9 cellular contexts compared by ENCODE assay signal in the genomic region with DNA sequence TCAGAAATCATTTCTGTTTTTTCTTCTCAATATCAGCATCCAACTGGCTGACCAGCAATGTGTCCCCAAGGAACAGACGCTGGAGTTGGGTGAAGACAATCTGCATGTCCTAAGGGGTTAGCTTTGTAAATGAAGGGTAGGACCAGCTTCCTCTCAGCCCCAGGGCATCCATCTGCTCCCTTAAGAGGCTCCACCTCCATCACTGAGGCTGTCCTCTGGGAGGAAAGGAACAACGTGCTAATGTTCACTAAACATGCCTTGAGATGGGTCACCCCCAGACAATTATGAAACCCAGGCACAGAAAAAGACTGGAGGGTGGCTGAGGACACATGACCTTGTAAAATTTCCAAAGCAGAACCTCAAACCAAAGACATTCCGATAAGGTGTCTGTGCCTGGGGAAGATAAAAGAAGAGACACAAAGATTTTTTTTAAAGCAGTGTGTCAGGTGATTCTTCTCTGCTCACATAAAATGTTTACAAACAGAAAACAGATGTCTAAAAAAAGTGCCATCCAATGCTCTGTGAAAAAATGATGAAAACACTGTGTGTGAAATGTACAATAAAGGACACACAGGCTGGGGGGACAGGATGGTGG. TPM values are rescaled to one million over a fixed set of nuclear protein-coding genes. Genes with fewer than 3 reads are reported as not detected.
A peak's percentile ranks its signal among the peaks of the same experiment; 100 is the strongest.
DNase-seq lines count a peak whose midpoint lies in the region; ATAC-seq and TF ChIP-seq lines count a peak whose summit lies in the region.
"Had no signal": no experiment of that assay in that cellular context is flagged by ENCODE, and none has a peak within 500 bp of the region (broad histone marks: within the 10 kb centered on the region; RNA-seq: fewer than 3 reads in every experiment).

No MANE protein-coding gene starts in this region.

- in situ Hi-C loops in G401 (cut with HindIII; ENCODE audit: low sequenced_read_pairs), result no loop called here

- H3K9ac ChIP-seq in duodenal mucosa (ENCODE audit: low read depth in 1 of 2, low read length in 2 of 2) (peak overlapping the region; percentile 70 to 92), neural progenitor cell (peak overlapping the region; percentile 51)

- H3K4me1 Mint-ChIP-seq in CD8-positive, alpha-beta T cell (ENCODE audit: low read depth), result peaks cover 71% of the 10 kb centered on the region
- peaks cover 22% of the 10 kb centered on the region for H3K4me1 Mint-ChIP-seq in neural progenitor cell

- intact Hi-C loops in CD8-positive, alpha-beta T cell (cut with DNase I, micrococcal nuclease), result loop anchor here (1.0 to 2.0 kb wide), 3 partner anchors 11 to 105 kb away; a partner anchor contains a TSS

- DNase-seq in CD8-positive, alpha-beta T cell, result no peak
- peak; percentile 47 for DNase-seq in NCI-H146 (lab: John Stamatoyannopoulos, UW)
- no peak for DNase-seq in neural progenitor cell (ENCODE audit: low spot score)
- DNase-seq in G401 (ENCODE audit: low spot score), result no peak
- no peak for DNase-seq in NK-92 treated with Interleukin-12 subunit alpha and Interleukin-12 subunit beta, amount 100 ng/mL, for 24 hours (lab: John Stamatoyannopoulos, UW)

- H4K20me1 ChIP-seq in neural progenitor cell (ENCODE audit: low read depth), result no peaks in the 10 kb centered on the region

- no peaks in the 10 kb centered on the region for H3K27me3 Mint-ChIP-seq in CD8-positive, alpha-beta T cell (ENCODE audit: low read depth)
- peaks cover 2% of the 10 kb centered on the region for H3K27me3 Mint-ChIP-seq in neural progenitor cell (ENCODE audit: insufficient read depth, low read depth)

- H3K4me3 ChIP-seq in CD8-positive, alpha-beta T cell (ENCODE audit: low read depth, low read length), result peak overlapping the region; percentile 82
- H3K4me3 ChIP-seq in duodenal mucosa (ENCODE audit: low read depth in 1 of 2, low read length in 2 of 2) (peak overlapping the region; percentile 82 to 88), neural progenitor cell (peak overlapping the region; percentile 59)

- no peaks in the 10 kb centered on the region for H3K9me3 Mint-ChIP-seq in CD8-positive, alpha-beta T cell
- H3K9me3 Mint-ChIP-seq in neural progenitor cell, result peaks cover 14% of the 10 kb centered on the region

- ATAC-seq in CD8-positive, alpha-beta T cell, result no peak
- ATAC-seq in HG02970 (IDR thresholded peaks at IDR 0.05; ENCODE audit: low FRiP score, unreplicated experiment), result no peak
- no peak for ATAC-seq in GM21515 (IDR thresholded peaks at IDR 0.05; ENCODE audit: unreplicated experiment)

- no peaks in the 10 kb centered on the region for H3K27me3 ChIP-seq in CD8-positive, alpha-beta T cell (ENCODE audit: insufficient read depth, low read length)
- H3K27me3 ChIP-seq in duodenal mucosa (ENCODE audit: control insufficient read depth in 1 of 2, insufficient read depth in 2 of 2, low read length in 2 of 2), result no peaks in the 10 kb centered on the region
- H3K27me3 ChIP-seq in neural progenitor cell, result no peaks in the 10 kb centered on the region

- H3K79me2 ChIP-seq in neural progenitor cell (ENCODE audit: low read depth), result peaks cover 48% of the 10 kb centered on the region

- H3K36me3 Mint-ChIP-seq in CD8-positive, alpha-beta T cell, result peaks cover 33% of the 10 kb centered on the region
- peaks cover 33% of the 10 kb centered on the region for H3K36me3 Mint-ChIP-seq in neural progenitor cell

- H2AFZ ChIP-seq in neural progenitor cell (replicated peaks), result no peak overlapping the region

- H3K36me3 ChIP-seq in CD8-positive, alpha-beta T cell (ENCODE audit: insufficient read depth, low read length), result no peaks in the 10 kb centered on the region
- H3K36me3 ChIP-seq in duodenal mucosa (ENCODE audit: control insufficient read depth in 1 of 2, insufficient read depth in 2 of 2, low read length in 2 of 2) (peaks cover 0 to 6% of the 10 kb centered on the region in 2 donors), neural progenitor cell (no peaks in the 10 kb centered on the region)

- no peak overlapping the region for H3K27ac ChIP-seq in CD8-positive, alpha-beta T cell (ENCODE audit: low read depth, low read length)
- H3K27ac ChIP-seq in duodenal mucosa (ENCODE audit: low read depth, low read length), result no peak overlapping the region
- no peak overlapping the region for H3K27ac ChIP-seq in neural progenitor cell

- H3K27ac Mint-ChIP-seq in CD8-positive, alpha-beta T cell, result peak overlapping the region; percentile 76
- H3K27ac Mint-ChIP-seq in neural progenitor cell, result no peak overlapping the region

- peaks cover 32% of the 10 kb centered on the region for H3K4me1 ChIP-seq in CD8-positive, alpha-beta T cell (ENCODE audit: insufficient read depth, low read length)
- H3K4me1 ChIP-seq in duodenal mucosa (ENCODE audit: control insufficient read depth in 1 of 2, insufficient read depth in 2 of 2, low read length in 2 of 2) (peaks cover 14 to 18% of the 10 kb centered on the region in 2 donors), neural progenitor cell (peaks cover 10% of the 10 kb centered on the region)

- H3F3A ChIP-seq in neural progenitor cell (ENCODE audit: low read depth), result peaks cover 5% of the 10 kb centered on the region

- POLR2A ChIA-PET in CD8-positive, alpha-beta T cell (lab: Charles Lee), result interaction anchor here (1.1 to 1.4 kb wide), 4 partner anchors 20 to 131 kb away, joined by 3 to 5 read pairs (median 4); a partner anchor contains a TSS

- no peak for TF ChIP-seq CTCF in CD8-positive, alpha-beta T cell (IDR thresholded peaks at IDR 0.05)
- no peak for TF ChIP-seq CTCF in neural progenitor cell (IDR thresholded peaks at IDR 0.05)

- peak overlapping the region; percentile 91 for H3K4me2 ChIP-seq in neural progenitor cell

- CTCF ChIA-PET in CD8-positive, alpha-beta T cell (lab: Charles Lee), result no interaction called here

- H3K9me3 ChIP-seq in CD8-positive, alpha-beta T cell (ENCODE audit: low read length), result no peaks in the 10 kb centered on the region
- H3K9me3 ChIP-seq in duodenal mucosa (ENCODE audit: control insufficient read depth in 1 of 2, low read length in 2 of 2) (no peaks in the 10 kb centered on the region), neural progenitor cell (ENCODE audit: low read depth) (no peaks in the 10 kb centered on the region)

- H3K4me3 Mint-ChIP-seq in CD8-positive, alpha-beta T cell, result peak overlapping the region; percentile 94
- H3K4me3 Mint-ChIP-seq in neural progenitor cell, result peak overlapping the region; percentile 93

RNA-seq across cellular contexts. Expression of a gene that starts 37.6 kb away (rescaled TPM):
- 10 to 100 TPM; 22.4 to 23.4 TPM for total RNA-seq in CD8-positive, alpha-beta T cell
- 94.3 and 129 TPM in 2 replicates for total RNA-seq in neural progenitor cell (ENCODE audit: low replicate concordance)
- 94.0 and 100 TPM in 2 replicates for total RNA-seq in G401 (2014; rRNA removed; shearing (Covaris generic))

RNA-seq across cellular contexts. Expression of a gene that starts 46.5 kb away (rescaled TPM):
- total RNA-seq in CD8-positive, alpha-beta T cell, result not detected
- total RNA-seq in neural progenitor cell (ENCODE audit: low replicate concordance), result not detected in 2 replicates
- total RNA-seq in G401 (2014; rRNA removed; shearing (Covaris generic)), result not detected in 2 replicates
- total RNA-seq: ureter had no signal
